In the genomic region with DNA sequence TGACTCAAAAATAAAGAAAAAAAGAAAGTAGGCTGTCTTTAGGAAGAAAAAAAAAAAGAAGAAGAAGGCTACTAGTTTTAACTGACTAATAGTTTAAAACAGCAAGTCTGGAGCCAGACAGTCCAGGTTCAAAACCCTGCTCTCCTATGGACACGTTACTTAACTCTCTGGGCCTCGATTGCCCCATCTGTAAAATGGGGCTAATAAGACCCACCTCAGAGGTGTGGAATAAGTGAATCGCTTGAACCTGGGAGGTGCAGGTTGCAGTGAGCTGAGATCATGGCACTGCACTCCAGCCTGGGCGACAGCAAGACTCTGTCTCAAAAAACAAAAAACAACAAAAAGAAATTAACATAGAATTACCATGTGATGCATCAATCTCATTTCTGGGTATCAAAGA, we compare ENCODE assay signal across 1 cellular context.
TF ChIP-seq lines count a peak whose summit lies in the region.

No MANE protein-coding gene starts in this region.

TF ChIP-seq in H1, 55 proteins besides CTCF, POLR2A, EP300 and RAD21:
- TF ChIP-seq PHF8 (conservative IDR thresholded peaks at IDR 0.05; ENCODE audit: low read depth, low read length) (no peak), SAP30 (IDR thresholded peaks at IDR 0.05; ENCODE audit: insufficient read depth, insufficient replicate concordance, low read length) (no peak), JUN (IDR thresholded peaks at IDR 0.05; ENCODE audit: low read depth, low read length) (no peak), CHD1 (IDR thresholded peaks at IDR 0.05; ENCODE audit: low read depth, low read length) (no peak), KDM1A (IDR thresholded peaks at IDR 0.05; ENCODE audit: borderline replicate concordance, low read length) (no peak), RXRA (IDR thresholded peaks at IDR 0.05; ENCODE audit: insufficient read depth, low read depth, low read length) (no peak), JUND (IDR thresholded peaks at IDR 0.05; ENCODE audit: low read length) (no peak), FOSL1 (IDR thresholded peaks at IDR 0.05; ENCODE audit: insufficient read depth, low read depth, low read length) (no peak), SUZ12 (IDR thresholded peaks at IDR 0.05; ENCODE audit: low read length) (no peak), TAF7 (optimal IDR thresholded peaks at IDR 0.05; ENCODE audit: borderline replicate concordance, low read depth, low read length) (no peak), SP2 (IDR thresholded peaks at IDR 0.05; ENCODE audit: low read length) (no peak), USF2 (IDR thresholded peaks at IDR 0.05; ENCODE audit: low read length) (no peak)
